ENCODE assay signal across 7 cellular contexts in genomic region chr19:55638864-55639359, GRCh38. TPM values are rescaled to one million over a fixed set of nuclear protein-coding genes. Genes with fewer than 3 reads are reported as not detected.
DNase-seq lines count a peak whose midpoint lies in the region; ATAC-seq and TF ChIP-seq lines count a peak whose summit lies in the region.

No MANE protein-coding gene starts in this region.

- H3K27ac ChIP-seq in esophagus muscularis mucosa (replicated peaks in 1 of 4): peak overlapping the region in 3 of 4 donors; percentile 94 to 97 (median 94)

- intact Hi-C loops in esophagus muscularis mucosa (cut with DNase I): no loop called here

- TF ChIP-seq POLR2A in esophagus muscularis mucosa (IDR thresholded peaks at IDR 0.05; ENCODE audit: low read depth): no peak

- TF ChIP-seq CTCF in WI38 (IDR thresholded peaks at IDR 0.05; ENCODE audit: low read depth, low read length): peak; percentile 44
- peak in 2 of 3 experiments; percentile 7 to 47 for TF ChIP-seq CTCF in esophagus muscularis mucosa (IDR thresholded peaks at IDR 0.05)

- H3K4me1 ChIP-seq in esophagus muscularis mucosa: peaks cover 68 to 88% (median 83%) of the 10 kb centered on the region in 4 donors

- ATAC-seq in GM21447 (IDR thresholded peaks at IDR 0.05; ENCODE audit: unreplicated experiment) (no peak), esophagus mucosa (no peak)

- WGBS in esophagus muscularis mucosa: 83% methylated on average over 6 of the region's 6 CpGs

- peaks cover 0 to 12% (median 1%) of the 10 kb centered on the region in 4 donors for H3K36me3 ChIP-seq in esophagus muscularis mucosa

- peak; percentile 67 for DNase-seq in ELF-1 (ENCODE audit: low read depth, low spot score)
- no peak for DNase-seq in esophagus muscularis mucosa (ENCODE audit: extremely low spot score)
- peak; percentile 61 for DNase-seq in stimulated activated CD4-positive, alpha-beta T cell treated with anti-CD3 and anti-CD28 coated beads, Interleukin-4, amount 100 ng/mL, for 1 hour

- H3K27me3 ChIP-seq in esophagus muscularis mucosa: no peaks in the 10 kb centered on the region

- H3K9me3 ChIP-seq in esophagus muscularis mucosa: no peaks in the 10 kb centered on the region

- no peak overlapping the region for H3K4me3 ChIP-seq in WI38 (ENCODE audit: low read depth, low read length)
- H3K4me3 ChIP-seq in esophagus muscularis mucosa: no peak overlapping the region

- no peak for TF ChIP-seq EP300 in Ishikawa (IDR thresholded peaks at IDR 0.05; ENCODE audit: borderline replicate concordance)
- no peak for TF ChIP-seq EP300 in esophagus muscularis mucosa (IDR thresholded peaks at IDR 0.05)

- TF ChIP-seq RAD21 in Ishikawa (IDR thresholded peaks at IDR 0.05; ENCODE audit: low read depth): no peak

TF ChIP-seq in Ishikawa, 13 proteins besides CTCF, POLR2A, EP300 and RAD21:
- 0 out of 2 replicates have a peak, but pooled peaks have one; percentile 62 for TF ChIP-seq YY1 (IDR thresholded peaks at IDR 0.05; ENCODE audit: low read depth)
- TF ChIP-seq USF1 (IDR thresholded peaks at IDR 0.05): no peak
- no peak for TF ChIP-seq NFIC (IDR thresholded peaks at IDR 0.05)

RNA-seq across cellular contexts. Expression of gene ZNF580, which starts 1.9 kb away (rescaled TPM):
- total RNA-seq in esophagus muscularis mucosa (10 to 100 TPM; 38.3 to 66.8 (median 43.1) TPM), esophagus mucosa (13.5 TPM)

RNA-seq across cellular contexts. Expression of gene ZNF581, which starts 4.5 kb away (rescaled TPM):
- total RNA-seq in esophagus muscularis mucosa (10 to 100 TPM; 13.3 to 26.6 (median 18.2) TPM), esophagus mucosa (21.7 TPM)

RNA-seq across cellular contexts. Expression of gene CCDC106, which starts 9.1 kb away (rescaled TPM):
- total RNA-seq in esophagus muscularis mucosa (10 to 100 TPM in 3 of 4 donors, 1 to 10 TPM in 1; 9.4 to 22.0 (median 19.2) TPM), esophagus mucosa (4.7 TPM)

RNA-seq across cellular contexts. Expression of gene ZNF784, which starts 14.5 kb away (rescaled TPM):
- total RNA-seq in esophagus muscularis mucosa: 1 to 10 TPM; 2.5 to 6.3 (median 4.0) TPM
- 3.8 TPM for total RNA-seq in esophagus mucosa

RNA-seq across cellular contexts. Expression of gene U2AF2, which starts 15.9 kb away (rescaled TPM):
- total RNA-seq in esophagus muscularis mucosa: 100 to 1,000 TPM in 2 of 4 donors, 10 to 100 TPM in 2; 80.4 to 122 (median 104) TPM
- 108 TPM for total RNA-seq in esophagus mucosa
